Comparison of ENCODE assay signal across 8 cellular contexts in the genomic region with DNA sequence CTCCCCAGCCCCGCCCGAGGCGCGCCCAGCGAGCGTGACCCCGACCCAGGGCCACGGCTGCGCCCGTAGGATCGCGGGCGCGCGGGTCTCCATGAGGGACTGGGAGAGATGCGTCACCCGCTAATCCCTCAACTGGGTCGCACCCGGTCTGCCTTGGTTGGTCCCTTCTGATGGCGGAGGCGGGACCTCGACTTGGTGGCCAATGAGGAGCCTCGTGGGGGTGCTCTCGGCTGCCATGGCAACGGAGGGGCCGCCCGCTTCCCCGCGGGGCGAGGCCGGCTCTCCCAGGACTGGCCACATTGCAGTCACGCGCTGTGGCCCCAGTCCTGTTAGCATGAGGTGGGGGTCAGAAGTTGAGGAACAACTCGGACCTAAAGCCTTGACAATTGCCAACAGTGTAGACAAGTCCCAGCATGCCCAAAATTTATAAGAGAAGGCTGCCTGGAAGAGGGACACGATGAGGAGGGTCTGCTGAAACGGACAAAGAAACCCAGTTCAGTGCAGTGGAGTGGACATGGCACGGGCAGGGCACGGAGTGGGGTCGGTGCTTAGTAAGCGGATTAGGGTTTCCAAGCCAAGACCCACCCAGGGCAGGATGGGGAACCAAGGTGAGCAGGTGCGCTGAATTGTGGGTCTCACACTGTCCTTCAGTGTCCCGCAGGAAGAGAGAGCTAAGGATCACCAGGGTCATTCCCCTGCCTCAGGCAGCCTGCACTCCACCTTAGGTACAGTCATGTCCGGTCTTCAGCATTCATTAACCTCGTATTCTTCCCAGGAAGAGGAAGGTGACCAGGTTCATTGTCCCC. TPM values are rescaled to one million over a fixed set of nuclear protein-coding genes. Genes with fewer than 3 reads are reported as not detected.
A peak's percentile ranks its signal among the peaks of the same experiment; 100 is the strongest.
DNase-seq lines count a peak whose midpoint lies in the region; ATAC-seq and TF ChIP-seq lines count a peak whose summit lies in the region.

No MANE protein-coding gene starts in this region.

- H3K4me1 Mint-ChIP-seq in neural progenitor cell, result peaks cover 36% of the 10 kb centered on the region

- H3K9ac ChIP-seq in DND-41 (ENCODE audit: low read depth, low read length) (peak overlapping the region; percentile 44), KMS-11 (peak overlapping the region; percentile 95), neural progenitor cell (no peak overlapping the region)

- H3K4me2 ChIP-seq in DND-41 (ENCODE audit: insufficient read depth, low read length), result peak overlapping the region; percentile 54
- H3K4me2 ChIP-seq in KMS-11, result peak overlapping the region; percentile 63
- H3K4me2 ChIP-seq in neural progenitor cell, result peak overlapping the region; percentile 79

- H3K36me3 ChIP-seq in DND-41 (ENCODE audit: insufficient read depth, low read length), result no peaks in the 10 kb centered on the region
- no peaks in the 10 kb centered on the region for H3K36me3 ChIP-seq in KMS-11 (ENCODE audit: insufficient read depth)
- no peaks in the 10 kb centered on the region for H3K36me3 ChIP-seq in neural progenitor cell

- H3K27me3 ChIP-seq in DND-41 (ENCODE audit: insufficient read depth, low read length, poor library complexity) (no peaks in the 10 kb centered on the region), KMS-11 (ENCODE audit: insufficient read depth, low read depth) (no peaks in the 10 kb centered on the region), neural progenitor cell (no peaks in the 10 kb centered on the region)

- H3K27me3 Mint-ChIP-seq in neural progenitor cell (ENCODE audit: insufficient read depth, low read depth), result peaks cover 10% of the 10 kb centered on the region

- peak overlapping the region; percentile 95 for H3K27ac Mint-ChIP-seq in neural progenitor cell

- ATAC-seq in DND-41 (ENCODE audit: insufficient read depth, low read depth) (peak; percentile 67), GM21737 (IDR thresholded peaks at IDR 0.05; ENCODE audit: unreplicated experiment) (peak; percentile 82)

- peaks cover 3% of the 10 kb centered on the region for H3K9me3 Mint-ChIP-seq in neural progenitor cell

- TF ChIP-seq CTCF in DND-41 (IDR thresholded peaks at IDR 0.05; ENCODE audit: borderline replicate concordance, extremely low read depth, low read length, poor library complexity, severe bottlenecking) (no peak), KMS-11 (conservative IDR thresholded peaks at IDR 0.05; ENCODE audit: low read depth, low read length) (no peak), foreskin fibroblast (IDR thresholded peaks at IDR 0.05; ENCODE audit: low read depth, low read length) (no peak), neural progenitor cell (IDR thresholded peaks at IDR 0.05) (no peak)

- H3K79me2 ChIP-seq in DND-41 (ENCODE audit: insufficient read depth, low read length) (peaks cover 12% of the 10 kb centered on the region; the same call in 1 of the 2 replicates), KMS-11 (ENCODE audit: insufficient read depth, low read depth) (no peaks in the 10 kb centered on the region), neural progenitor cell (ENCODE audit: low read depth) (no peaks in the 10 kb centered on the region)

- H3F3A ChIP-seq in neural progenitor cell (ENCODE audit: low read depth), result peaks cover 27% of the 10 kb centered on the region

- peak overlapping the region; percentile 86 for H3K27ac ChIP-seq in DND-41 (ENCODE audit: low read length)
- H3K27ac ChIP-seq in KMS-11, result peak overlapping the region; percentile 86
- H3K27ac ChIP-seq in neural progenitor cell, result no peak overlapping the region

- peaks cover 65% of the 10 kb centered on the region for H3K4me1 ChIP-seq in DND-41 (ENCODE audit: insufficient read depth, low read length)
- peaks cover 35% of the 10 kb centered on the region for H3K4me1 ChIP-seq in KMS-11 (ENCODE audit: low read depth, poor library complexity, severe bottlenecking)
- peaks cover 16% of the 10 kb centered on the region for H3K4me1 ChIP-seq in neural progenitor cell

- H2AFZ ChIP-seq in DND-41 (ENCODE audit: low read depth, low read length) (no peak overlapping the region), KMS-11 (ENCODE audit: low read depth) (peak overlapping the region; percentile 44; the same call in 1 of the 2 replicates), neural progenitor cell (replicated peaks) (peak overlapping the region; percentile 17)

- peak overlapping the region; percentile 84 for H3K4me3 Mint-ChIP-seq in neural progenitor cell

- H3K9me3 ChIP-seq in DND-41 (ENCODE audit: insufficient read depth, low read length, severe bottlenecking) (no peaks in the 10 kb centered on the region), neural progenitor cell (ENCODE audit: low read depth) (no peaks in the 10 kb centered on the region)

- H3K36me3 Mint-ChIP-seq in neural progenitor cell, result peaks cover 2% of the 10 kb centered on the region

- peak; percentile 87 for DNase-seq in DND-41
- DNase-seq in RPMI8226, result peak; percentile 94
- DNase-seq in activated gamma-delta T cell (lab: John Stamatoyannopoulos, UW), result peak; percentile 74
- peak; percentile 98 to 100 for DNase-seq in foreskin fibroblast
- peak; percentile 98 for DNase-seq in neural progenitor cell (ENCODE audit: low spot score)
- peak; percentile 98 for DNase-seq in stromal cell of bone marrow (ENCODE audit: low read depth)

- peak overlapping the region in 1 of 2 experiments; percentile 51; a peak in 2 of 4 replicates for H3K4me3 ChIP-seq in DND-41 (ENCODE audit: low read depth in 1 of 2, low read length in 2 of 2)
- no peak overlapping the region for H3K4me3 ChIP-seq in KMS-11 (IDR thresholded peaks at IDR 0.05; ENCODE audit: insufficient read depth, low read depth, low read length)
- H3K4me3 ChIP-seq in foreskin fibroblast (ENCODE audit: low read depth in 1 of 2, low read length in 2 of 2), result peak overlapping the region; percentile 50 to 67
- H3K4me3 ChIP-seq in neural progenitor cell, result peak overlapping the region; percentile 63

- no peaks in the 10 kb centered on the region for H4K20me1 ChIP-seq in DND-41 (ENCODE audit: insufficient read depth, low read length)
- H4K20me1 ChIP-seq in KMS-11 (ENCODE audit: insufficient read depth), result no peaks in the 10 kb centered on the region
- H4K20me1 ChIP-seq in neural progenitor cell (ENCODE audit: low read depth), result no peaks in the 10 kb centered on the region

RNA-seq across cellular contexts. Expression of a gene that starts 24.4 kb away (rescaled TPM):
- 257 and 436 TPM in 2 replicates for total RNA-seq in neural progenitor cell (ENCODE audit: low replicate concordance)

RNA-seq across cellular contexts. Expression of a gene that starts 56.5 kb away (rescaled TPM):
- total RNA-seq in neural progenitor cell (ENCODE audit: low replicate concordance), result 8.8 and 16.1 TPM in 2 replicates
